Comparison of ENCODE assay signal across 8 cellular contexts in genomic region chr5:151214614-151215545, GRCh38. TPM values are rescaled to one million over a fixed set of nuclear protein-coding genes. Genes with fewer than 3 reads are reported as not detected.
DNase-seq lines count a peak whose midpoint lies in the region; ATAC-seq, FAIRE-seq and TF ChIP-seq lines count a peak whose summit lies in the region.

No MANE protein-coding gene starts in this region.

- H3K27me3 Mint-ChIP-seq in dendritic cell treated with granulocyte-macrophage colony-stimulating factor and Interleukin-4, amounts not matched to agents 40 ng/mL and 50 ng/mL, for 4 days = no peaks in the 10 kb centered on the region

- no peaks in the 10 kb centered on the region for H3K9me3 Mint-ChIP-seq in dendritic cell treated with granulocyte-macrophage colony-stimulating factor and Interleukin-4, amounts not matched to agents 40 ng/mL and 50 ng/mL, for 4 days

- DNase-seq in NAMALWA (ENCODE audit: low spot score) (peak; percentile 98), sciatic nerve (ENCODE audit: low spot score) (no peak), middle frontal gyrus (ENCODE audit: extremely low spot score, low spot score) (no peak), cerebellar cortex (ENCODE audit: low spot score) (no peak), H54 (ENCODE audit: insufficient read length, low spot score) (no peak)

- peak overlapping the region; percentile 32 for H3K4me3 Mint-ChIP-seq in dendritic cell treated with granulocyte-macrophage colony-stimulating factor and Interleukin-4, amounts not matched to agents 40 ng/mL and 50 ng/mL, for 4 days

- peak overlapping the region; percentile 93 for H3K27ac Mint-ChIP-seq in dendritic cell treated with granulocyte-macrophage colony-stimulating factor and Interleukin-4, amounts not matched to agents 40 ng/mL and 50 ng/mL, for 4 days

- H3K36me3 Mint-ChIP-seq in dendritic cell treated with granulocyte-macrophage colony-stimulating factor and Interleukin-4, amounts not matched to agents 40 ng/mL and 50 ng/mL, for 4 days (ENCODE audit: low read depth) = peaks cover 16% of the 10 kb centered on the region

- no peak for FAIRE-seq in H54 (lab: Jason Lieb, UNC)

- no peak for TF ChIP-seq POLR2A in H54 (IDR thresholded peaks at IDR 0.05; ENCODE audit: low read depth, low read length)

- peaks cover 77% of the 10 kb centered on the region for H3K4me1 Mint-ChIP-seq in dendritic cell treated with granulocyte-macrophage colony-stimulating factor and Interleukin-4, amounts not matched to agents 40 ng/mL and 50 ng/mL, for 4 days (ENCODE audit: low read depth)

- intact Hi-C loops in dendritic cell treated with granulocyte-macrophage colony-stimulating factor and Interleukin-4, amounts not matched to agents 40 ng/mL and 50 ng/mL, for 4 days (cut with micrococcal nuclease) = loop anchor here (2.0 kb wide), 1 partner anchor 38 kb away; the partner anchor contains the start of gene GM2A
- intact Hi-C loops in sciatic nerve (cut with DNase I) = no loop called here

- ATAC-seq in GM18517 (IDR thresholded peaks at IDR 0.05; ENCODE audit: unreplicated experiment) (peak; percentile 53), GM21825 (IDR thresholded peaks at IDR 0.05; ENCODE audit: unreplicated experiment) (peak; percentile 60), sciatic nerve (peak; percentile 6)

RNA-seq across cellular contexts. Expression of gene CCDC69, which starts 9.0 kb away (rescaled TPM):
- 45.8 TPM for total RNA-seq in sciatic nerve

RNA-seq across cellular contexts. Expression of gene GM2A, which starts 38.1 kb away (rescaled TPM):
- 41.9 TPM for total RNA-seq in sciatic nerve

RNA-seq across cellular contexts. Expression of gene ANXA6, which starts 57.3 kb away (rescaled TPM):
- 211 TPM for total RNA-seq in sciatic nerve

Comparison
In these comparisons a context has a peak if more than half of its experiments do, and no peak if none do; other contexts are left out.
1. ATAC-seq: peak in every context shown above with its lines; median percentile 60 in GM21825; 53 in GM18517; 6 in sciatic nerve.